Comparison of ENCODE assay signal across 1 cellular context in genomic region chr5:177477701-177478477, GRCh38.
TF ChIP-seq lines count a peak whose summit lies in the region.

No MANE protein-coding gene starts in this region.

TF ChIP-seq in HepG2, 621 proteins besides CTCF, POLR2A, EP300 and RAD21 (continued from another document and continues in another):
- TF ChIP-seq ZHX2 (IDR thresholded peaks at IDR 0.05; ENCODE audit: low read depth) (no peak), ZHX2 (CRISPR knock-in tag; IDR thresholded peaks at IDR 0.05; ENCODE audit: borderline replicate concordance) (no peak), TRIM22 (IDR thresholded peaks at IDR 0.05) (no peak), ZNF605 (CRISPR knock-in tag; IDR thresholded peaks at IDR 0.05) (no peak), MLLT10 (CRISPR knock-in tag; IDR thresholded peaks at IDR 0.05) (no peak), ZSCAN30 (CRISPR knock-in tag; IDR thresholded peaks at IDR 0.05) (no peak), HOXA5 (CRISPR knock-in tag; IDR thresholded peaks at IDR 0.05) (no peak), ZNF563 (CRISPR knock-in tag; IDR thresholded peaks at IDR 0.05) (no peak), ZMYM4 (CRISPR knock-in tag; IDR thresholded peaks at IDR 0.05) (no peak), JUN (CRISPR knock-in tag; IDR thresholded peaks at IDR 0.05) (no peak; the same call in 1 of the 2 replicates), ZNF44 (CRISPR knock-in tag; IDR thresholded peaks at IDR 0.05) (no peak), ZBTB2 (CRISPR knock-in tag; IDR thresholded peaks at IDR 0.05; ENCODE audit: low read depth) (no peak), SYNCRIP (IDR thresholded peaks at IDR 0.05; ENCODE audit: insufficient read depth, low read depth, low read length) (no peak), ZFY (CRISPR knock-in tag; IDR thresholded peaks at IDR 0.05) (peak; percentile 49; the same call in 1 of the 2 replicates), HOXA7 (CRISPR knock-in tag; IDR thresholded peaks at IDR 0.05) (no peak), ARNTL (CRISPR knock-in tag; IDR thresholded peaks at IDR 0.05) (no peak), ZSCAN25 (CRISPR knock-in tag; IDR thresholded peaks at IDR 0.05) (0 out of 2 replicates have a peak, but pooled peaks have one; percentile 33), TMF1 (CRISPR knock-in tag; IDR thresholded peaks at IDR 0.05; ENCODE audit: low read depth) (no peak), ZNF121 (CRISPR knock-in tag; IDR thresholded peaks at IDR 0.05) (no peak), IRF2 (CRISPR knock-in tag; IDR thresholded peaks at IDR 0.05) (peak; percentile 24; the same call in 1 of the 2 replicates), ZNF510 (CRISPR knock-in tag; IDR thresholded peaks at IDR 0.05; ENCODE audit: low read depth) (no peak), NR2F1 (CRISPR knock-in tag; IDR thresholded peaks at IDR 0.05) (no peak), ZNF530 (CRISPR knock-in tag; IDR thresholded peaks at IDR 0.05; ENCODE audit: low read depth) (no peak), MED1 (CRISPR knock-in tag; IDR thresholded peaks at IDR 0.05) (0 out of 2 replicates have a peak, but pooled peaks have one; percentile 14), HNF4A (CRISPR knock-in tag; IDR thresholded peaks at IDR 0.05) (peak; percentile 57), PBX2 (CRISPR knock-in tag; IDR thresholded peaks at IDR 0.05) (0 out of 2 replicates have a peak, but pooled peaks have one; percentile 2), CENPX (CRISPR knock-in tag; IDR thresholded peaks at IDR 0.05) (no peak), ISL2 (CRISPR knock-in tag; IDR thresholded peaks at IDR 0.05) (no peak), MZF1 (CRISPR knock-in tag; IDR thresholded peaks at IDR 0.05; ENCODE audit: borderline replicate concordance) (no peak), ZUFSP (CRISPR knock-in tag; IDR thresholded peaks at IDR 0.05; ENCODE audit: borderline replicate concordance) (no peak), U2AF1 (optimal IDR thresholded peaks at IDR 0.05; ENCODE audit: low read depth, low read length) (no peak), KLF9 (CRISPR knock-in tag; IDR thresholded peaks at IDR 0.05; ENCODE audit: low read depth) (no peak), SSRP1 (CRISPR knock-in tag; IDR thresholded peaks at IDR 0.05) (0 out of 2 replicates have a peak, but pooled peaks have one; percentile 40), POLR2AphosphoS2 (IDR thresholded peaks at IDR 0.05; ENCODE audit: low read depth, low read length) (no peak), ZNF317 (CRISPR knock-in tag; IDR thresholded peaks at IDR 0.05) (no peak), MAX (IDR thresholded peaks at IDR 0.05) (peak; percentile 48), LRRFIP1 (CRISPR knock-in tag; conservative IDR thresholded peaks at IDR 0.05) (no peak), ZNF512B (CRISPR knock-in tag; IDR thresholded peaks at IDR 0.05; ENCODE audit: borderline replicate concordance) (no peak), DR1 (CRISPR knock-in tag; IDR thresholded peaks at IDR 0.05) (no peak), RBM22 (optimal IDR thresholded peaks at IDR 0.05; ENCODE audit: low read length) (no peak), REPIN1 (CRISPR knock-in tag; IDR thresholded peaks at IDR 0.05; ENCODE audit: borderline replicate concordance, low read depth) (no peak), RARA (CRISPR knock-in tag; IDR thresholded peaks at IDR 0.05) (peak; percentile 79), MEF2D (CRISPR knock-in tag; IDR thresholded peaks at IDR 0.05) (no peak), SKI (IDR thresholded peaks at IDR 0.05; ENCODE audit: partially characterized antibody) (no peak), ZNF772 (CRISPR knock-in tag; IDR thresholded peaks at IDR 0.05) (no peak), SRF (IDR thresholded peaks at IDR 0.05; ENCODE audit: low read depth, low read length) (no peak), MLXIP (CRISPR knock-in tag; IDR thresholded peaks at IDR 0.05; ENCODE audit: borderline replicate concordance) (no peak)
